13 cellular contexts compared by ENCODE assay signal in the genomic region with DNA sequence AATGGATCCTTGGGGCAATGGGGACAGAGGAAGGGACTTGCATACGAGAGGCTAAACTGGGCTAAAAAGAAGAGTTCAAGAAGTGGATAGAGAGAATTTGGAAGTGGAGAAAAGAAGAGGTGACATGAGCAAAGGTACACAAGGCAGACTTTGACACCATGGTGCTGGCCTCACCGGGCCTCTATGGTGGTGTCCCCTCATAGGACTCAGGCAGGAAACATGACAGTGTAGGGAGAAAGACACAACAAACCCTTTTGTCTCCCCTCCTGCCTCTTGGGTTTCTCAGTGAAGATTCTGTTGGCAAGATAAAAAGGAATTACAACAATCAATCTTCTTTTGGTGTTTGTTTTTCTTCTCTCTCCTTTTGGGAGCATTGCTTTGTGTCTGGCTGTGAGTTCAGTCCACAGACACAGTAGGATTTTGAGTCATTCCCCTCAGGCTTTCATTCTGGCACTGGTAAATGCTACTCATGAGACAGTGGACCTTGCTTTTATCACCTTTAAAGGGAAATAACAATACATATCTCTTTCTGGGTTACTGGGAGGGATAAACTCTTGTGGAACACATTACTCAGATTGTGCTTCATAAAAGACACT.
A peak's percentile ranks its signal among the peaks of the same experiment; 100 is the strongest.
DNase-seq lines count a peak whose midpoint lies in the region; ATAC-seq, FAIRE-seq and TF ChIP-seq lines count a peak whose summit lies in the region.
"Had no signal": no experiment of that assay in that cellular context is flagged by ENCODE, and none has a peak within 500 bp of the region (broad histone marks: within the 10 kb centered on the region; RNA-seq: fewer than 3 reads in every experiment).

No MANE protein-coding gene starts in this region.

- TF ChIP-seq EP300 in A549 (IDR thresholded peaks at IDR 0.05): peak; percentile 80; a peak in 3 of 5 replicates

- H4K20me1 ChIP-seq in PC-3 (ENCODE audit: low read length) (no peaks in the 10 kb centered on the region), GM23338 (replicated peaks; ENCODE audit: insufficient read depth) (no peaks in the 10 kb centered on the region)

- H3K9me3 ChIP-seq in A549 (no peaks in the 10 kb centered on the region), PC-3 (ENCODE audit: low read length) (no peaks in the 10 kb centered on the region)

- H3K27me3 Mint-ChIP-seq in mesothelial cell of epicardium (ENCODE audit: low read depth) (no peaks in the 10 kb centered on the region), GM23338 (ENCODE audit: insufficient read depth, low read depth, poor library complexity) (peaks cover 4% of the 10 kb centered on the region)

- FAIRE-seq in A549 (lab: Jason Lieb, UNC): no peak

- ATAC-seq in A549: peak; percentile 68 to 81
- ATAC-seq in PC-3: peak; percentile 72
- no peak for ATAC-seq in GM23338

- no TSS peak for BruUV-seq in PC-3 (replicated peaks; lab: Mats Ljungman, UMichigan)

- H3F3A ChIP-seq in PC-3 (ENCODE audit: low read length, unreplicated experiment) (no peaks in the 10 kb centered on the region), GM23338 (replicated peaks; ENCODE audit: low read depth) (no peaks in the 10 kb centered on the region)

- WGBS in A549 (ENCODE audit: missing lambda C conversion rate): 43% methylated on average over 2 of the region's 2 CpGs

- no peak overlapping the region for H3K4me3 Mint-ChIP-seq in mesothelial cell of epicardium
- H3K4me3 Mint-ChIP-seq in GM23338: no peak overlapping the region

- POLR2A ChIA-PET in A549 (lab: Yijun Ruan, JAX): no interaction called here
- POLR2A ChIA-PET in PC-3 (lab: Charles Lee; ENCODE audit: unreplicated experiment): no interaction called here

- H3K9me3 Mint-ChIP-seq in mesothelial cell of epicardium (peaks cover 13% of the 10 kb centered on the region), GM23338 (no peaks in the 10 kb centered on the region)

- H3K9me2 ChIP-seq in PC-3 (replicated peaks; ENCODE audit: low read length) (no peaks in the 10 kb centered on the region), GM23338 (ENCODE audit: insufficient read depth) (no peaks in the 10 kb centered on the region; the same call in 1 of the 2 replicates)

- peaks cover 41% of the 10 kb centered on the region for H3K4me1 ChIP-seq in A549
- H3K4me1 ChIP-seq in PC-3 (ENCODE audit: insufficient read depth, low read length): peaks cover 34% of the 10 kb centered on the region
- no peaks in the 10 kb centered on the region for H3K4me1 ChIP-seq in GM23338 (ENCODE audit: insufficient read depth)

- H2AFZ ChIP-seq in PC-3 (ENCODE audit: low read length) (no peak overlapping the region), GM23338 (no peak overlapping the region)

- H3K36me3 ChIP-seq in PC-3 (ENCODE audit: low read depth, low read length): no peaks in the 10 kb centered on the region
- no peaks in the 10 kb centered on the region; the same call in 1 of the 2 replicates for H3K36me3 ChIP-seq in GM23338 (ENCODE audit: insufficient read depth)

- H3K36me3 Mint-ChIP-seq in mesothelial cell of epicardium: peaks cover 6% of the 10 kb centered on the region
- no peaks in the 10 kb centered on the region for H3K36me3 Mint-ChIP-seq in GM23338 (ENCODE audit: low read depth)

- H3K4me2 ChIP-seq in A549: peak overlapping the region; percentile 38
- peak overlapping the region; percentile 6 for H3K4me2 ChIP-seq in PC-3 (ENCODE audit: low read length)
- H3K4me2 ChIP-seq in GM23338: no peak overlapping the region

- H3K79me2 ChIP-seq in PC-3 (ENCODE audit: low read length) (no peaks in the 10 kb centered on the region), GM23338 (replicated peaks; ENCODE audit: insufficient read depth) (no peaks in the 10 kb centered on the region)

- intact Hi-C loops in PC-3 (cut with micrococcal nuclease) (loop anchor here (5.0 kb wide), 3 partner anchors 102 to 367 kb away; no protein-coding TSS in a partner anchor), posterior cingulate gyrus (cut with DNase I) (no loop called here)

- H3K27ac ChIP-seq in A549 (peak overlapping the region; percentile 77 to 79), PC-3 (ENCODE audit: low read length) (peak overlapping the region; percentile 33; the same call in 1 of the 2 replicates), GM23338 (ENCODE audit: low read depth) (no peak overlapping the region), substantia nigra (ENCODE audit: low read depth, low read length, poor library complexity, severe bottlenecking) (no peak overlapping the region)

- no peak overlapping the region for H3K9ac ChIP-seq in PC-3 (ENCODE audit: low read length)

- DNase-seq in A549 (ENCODE audit: low read depth in 1 of 2, low spot score in 1 of 2) (peak in 1 of 2 experiments; percentile 76), PC-3 (peak; percentile 85), dermis blood vessel endothelial cell (peak; percentile 40), mesothelial cell of epicardium (ENCODE audit: low spot score in 2 of 2, unreplicated experiment in 2 of 2) (no peak), GM23338 (ENCODE audit: low spot score) (no peak), substantia nigra (lab: John Stamatoyannopoulos, UW) (no peak), posterior cingulate gyrus (no peak)
- DNase-seq in stimulated activated CD4-positive, alpha-beta T cell treated with anti-CD3 and anti-CD28 coated beads, Interleukin-15, amount 100 ng/mL, for 24 hours: no peak
- DNase-seq: ACHN; activated CD4-positive, alpha-beta T cell treated with anti-CD3 and anti-CD28 coated beads for 4 hours; DMS79; NCI-H1048; NCI-H526 treated with DMSO at 0.1 percent for 48 hours had no signal

- H3K4me3 ChIP-seq in A549 (no peak overlapping the region), PC-3 (ENCODE audit: low read length) (no peak overlapping the region), GM23338 (no peak overlapping the region)

- no peaks in the 10 kb centered on the region for H3K27me3 ChIP-seq in PC-3 (ENCODE audit: low read length)
- H3K27me3 ChIP-seq in GM23338 (ENCODE audit: insufficient read depth): no peaks in the 10 kb centered on the region

- no peak for TF ChIP-seq POLR2A in A549 (IDR thresholded peaks at IDR 0.05; ENCODE audit: low read length)

- TF ChIP-seq CTCF in A549 (IDR thresholded peaks at IDR 0.05) (no peak), PC-3 (conservative IDR thresholded peaks at IDR 0.05; ENCODE audit: low read depth, low read length) (no peak), mesothelial cell of epicardium (IDR thresholded peaks at IDR 0.05; ENCODE audit: unreplicated experiment) (no peak), GM23338 (conservative IDR thresholded peaks at IDR 0.05; ENCODE audit: low read depth in 2 of 2) (no peak)

- CTCF ChIA-PET in A549 (lab: Yijun Ruan, JAX): no interaction called here
- CTCF ChIA-PET in PC-3 (lab: Charles Lee): no interaction called here

- H3K27ac Mint-ChIP-seq in mesothelial cell of epicardium (peak overlapping the region; percentile 80), GM23338 (no peak overlapping the region)

- peak in 1 of 2 experiments; percentile 54; a peak in 3 of 5 replicates for TF ChIP-seq RAD21 in A549 (conservative IDR thresholded peaks at IDR 0.05 in 1 of 2, IDR thresholded peaks at IDR 0.05 in 1 of 2)

- H3K4me1 Mint-ChIP-seq in mesothelial cell of epicardium: peaks cover 68% of the 10 kb centered on the region
- peaks cover 2% of the 10 kb centered on the region; the same call in 1 of the 3 replicates for H3K4me1 Mint-ChIP-seq in GM23338

TF ChIP-seq in A549, 52 proteins besides CTCF, POLR2A, EP300 and RAD21 (continues in another document):
- TF ChIP-seq FOSL2 (IDR thresholded peaks at IDR 0.05) (peak; percentile 78), FOSL2 (CRISPR knock-in tag; IDR thresholded peaks at IDR 0.05) (peak; percentile 42; the same call in 1 of the 2 replicates), TP53 (CRISPR knock-in tag; IDR thresholded peaks at IDR 0.05) (no peak), HOXB13 (CRISPR knock-in tag; IDR thresholded peaks at IDR 0.05; ENCODE audit: low read depth) (no peak), GATA3 (IDR thresholded peaks at IDR 0.05; ENCODE audit: borderline replicate concordance) (peak; percentile 86), ZSCAN20 (CRISPR knock-in tag; IDR thresholded peaks at IDR 0.05) (no peak)
- TF ChIP-seq, protein P1, sequence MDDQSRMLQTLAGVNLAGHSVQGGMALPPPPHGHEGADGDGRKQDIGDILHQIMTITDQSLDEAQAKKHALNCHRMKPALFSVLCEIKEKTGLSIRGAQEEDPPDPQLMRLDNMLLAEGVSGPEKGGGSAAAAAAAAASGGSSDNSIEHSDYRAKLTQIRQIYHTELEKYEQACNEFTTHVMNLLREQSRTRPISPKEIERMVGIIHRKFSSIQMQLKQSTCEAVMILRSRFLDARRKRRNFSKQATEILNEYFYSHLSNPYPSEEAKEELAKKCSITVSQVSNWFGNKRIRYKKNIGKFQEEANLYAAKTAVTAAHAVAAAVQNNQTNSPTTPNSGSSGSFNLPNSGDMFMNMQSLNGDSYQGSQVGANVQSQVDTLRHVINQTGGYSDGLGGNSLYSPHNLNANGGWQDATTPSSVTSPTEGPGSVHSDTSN (IDR thresholded peaks at IDR 0.05): no peak

TF ChIP-seq in GM23338, 12 proteins besides CTCF, POLR2A, EP300 and RAD21 (continues in another document):
- TF ChIP-seq NANOG (IDR thresholded peaks at IDR 0.05; ENCODE audit: borderline replicate concordance) (no peak), CREB1 (CRISPR knock-in tag; IDR thresholded peaks at IDR 0.05; ENCODE audit: low read depth) (no peak), POLR2AphosphoS5 (IDR thresholded peaks at IDR 0.05; ENCODE audit: low read depth) (no peak), EZH2phosphoT487 (IDR thresholded peaks at IDR 0.05; ENCODE audit: unreplicated experiment) (no peak)
- TF ChIP-seq, protein P2, sequence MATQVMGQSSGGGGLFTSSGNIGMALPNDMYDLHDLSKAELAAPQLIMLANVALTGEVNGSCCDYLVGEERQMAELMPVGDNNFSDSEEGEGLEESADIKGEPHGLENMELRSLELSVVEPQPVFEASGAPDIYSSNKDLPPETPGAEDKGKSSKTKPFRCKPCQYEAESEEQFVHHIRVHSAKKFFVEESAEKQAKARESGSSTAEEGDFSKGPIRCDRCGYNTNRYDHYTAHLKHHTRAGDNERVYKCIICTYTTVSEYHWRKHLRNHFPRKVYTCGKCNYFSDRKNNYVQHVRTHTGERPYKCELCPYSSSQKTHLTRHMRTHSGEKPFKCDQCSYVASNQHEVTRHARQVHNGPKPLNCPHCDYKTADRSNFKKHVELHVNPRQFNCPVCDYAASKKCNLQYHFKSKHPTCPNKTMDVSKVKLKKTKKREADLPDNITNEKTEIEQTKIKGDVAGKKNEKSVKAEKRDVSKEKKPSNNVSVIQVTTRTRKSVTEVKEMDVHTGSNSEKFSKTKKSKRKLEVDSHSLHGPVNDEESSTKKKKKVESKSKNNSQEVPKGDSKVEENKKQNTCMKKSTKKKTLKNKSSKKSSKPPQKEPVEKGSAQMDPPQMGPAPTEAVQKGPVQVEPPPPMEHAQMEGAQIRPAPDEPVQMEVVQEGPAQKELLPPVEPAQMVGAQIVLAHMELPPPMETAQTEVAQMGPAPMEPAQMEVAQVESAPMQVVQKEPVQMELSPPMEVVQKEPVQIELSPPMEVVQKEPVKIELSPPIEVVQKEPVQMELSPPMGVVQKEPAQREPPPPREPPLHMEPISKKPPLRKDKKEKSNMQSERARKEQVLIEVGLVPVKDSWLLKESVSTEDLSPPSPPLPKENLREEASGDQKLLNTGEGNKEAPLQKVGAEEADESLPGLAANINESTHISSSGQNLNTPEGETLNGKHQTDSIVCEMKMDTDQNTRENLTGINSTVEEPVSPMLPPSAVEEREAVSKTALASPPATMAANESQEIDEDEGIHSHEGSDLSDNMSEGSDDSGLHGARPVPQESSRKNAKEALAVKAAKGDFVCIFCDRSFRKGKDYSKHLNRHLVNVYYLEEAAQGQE (IDR thresholded peaks at IDR 0.05; ENCODE audit: unreplicated experiment): no peak

Comparison
In these comparisons a context has a peak if more than half of its experiments do, and no peak if none do; other contexts are left out.
1. DNase-seq: peak in PC-3 (single experiment) and dermis blood vessel endothelial cell (single experiment); none in mesothelial cell of epicardium (0 of 2), stimulated activated CD4-positive, alpha-beta T cell treated with anti-CD3 and anti-CD28 coated beads, Interleukin-15, amount 100 ng/mL, for 24 hours (single experiment), GM23338 (single experiment), substantia nigra (0 of 49) and posterior cingulate gyrus (0 of 10).
2. H3K27ac ChIP-seq: peak in A549 (2 of 2) and PC-3 (single experiment); none in GM23338 (single experiment) and substantia nigra (single experiment).